In genomic region chr16:82987767-82988166, GRCh38 we compare ENCODE assay signal across 26 cellular contexts.
DNase-seq lines count a peak whose midpoint lies in the region; ATAC-seq and TF ChIP-seq lines count a peak whose summit lies in the region.
"Had no signal": no experiment of that assay in that cellular context is flagged by ENCODE, and none has a peak within 500 bp of the region (broad histone marks: within the 10 kb centered on the region; RNA-seq: fewer than 3 reads in every experiment).

No MANE protein-coding gene starts in this region.

- H3K4me1 ChIP-seq in esophagus muscularis mucosa (no peaks in the 10 kb centered on the region), prostate gland (replicated peaks) (no peaks in the 10 kb centered on the region)
- H3K4me1 ChIP-seq: gastrocnemius medialis, Peyer's patch, sigmoid colon, SJSA1, thyroid gland had no signal

- in situ Hi-C loops in astrocyte of the spinal cord (cut with HindIII; ENCODE audit: low sequenced_read_pairs): no loop called here

- intact Hi-C loops in sciatic nerve (cut with DNase I) (no loop called here), esophagus muscularis mucosa (cut with DNase I) (no loop called here), prostate gland (cut with DNase I) (no loop called here)

- DNase-seq in HCEC 1CT (peak; percentile 19), astrocyte of the spinal cord (ENCODE audit: low read depth, low spot score) (peak; percentile 41), fibroblast of pulmonary artery (ENCODE audit: low read depth) (peak; percentile 29), sciatic nerve (ENCODE audit: low spot score) (no peak), esophagus muscularis mucosa (ENCODE audit: extremely low spot score) (no peak), prostate gland (ENCODE audit: low spot score) (no peak)
- DNase-seq: activated CD8-positive, alpha-beta memory T cell treated with anti-CD3 and anti-CD28 coated beads for 24 hours; activated T-cell treated with anti-CD3 and anti-CD28 coated beads, Interleukin-2, amount 50 U/mL, for 1 hour; brain microvascular endothelial cell; CD4-positive, alpha-beta memory T cell; gastrocnemius medialis; GDM1; GOT3; mucosa of descending colon; NCI-H187 treated with DMSO at 0.1 percent for 48 hours; NCI-H526 treated with DMSO at 0.1 percent for 48 hours; Peyer's patch; sigmoid colon; stimulated activated CD4-positive, alpha-beta T cell treated with anti-CD3 and anti-CD28 coated beads, Interleukin-15, amount 100 ng/mL, for 24 hours; stimulated activated naive CD8-positive, alpha-beta T cell treated with anti-CD3 and anti-CD28 coated beads, Interleukin-15, Interleukin-2, amounts not matched to agents 100 U/mL and 50 U/mL, for 24 hours; T-cell; thyroid gland had no signal

- H3K4me3 ChIP-seq in astrocyte of the spinal cord (ENCODE audit: low read depth, low read length) (no peak overlapping the region), fibroblast of pulmonary artery (replicated peaks; ENCODE audit: low read depth, low read length) (no peak overlapping the region), esophagus muscularis mucosa (no peak overlapping the region), prostate gland (no peak overlapping the region)
- H3K4me3 ChIP-seq: gastrocnemius medialis, hepatocyte, mucosa of descending colon, Peyer's patch, sigmoid colon, SJSA1, thyroid gland had no signal

- no peak overlapping the region for H3K27ac ChIP-seq in esophagus muscularis mucosa (replicated peaks in 1 of 4)
- no peak overlapping the region for H3K27ac ChIP-seq in prostate gland
- H3K27ac ChIP-seq: brain microvascular endothelial cell, gastrocnemius medialis, hepatocyte, KMS-11, Peyer's patch, sigmoid colon, SJSA1, thyroid gland had no signal

- TF ChIP-seq POLR2A in esophagus muscularis mucosa (IDR thresholded peaks at IDR 0.05; ENCODE audit: low read depth): no peak
- TF ChIP-seq POLR2A in prostate gland (IDR thresholded peaks at IDR 0.05): no peak

- no peaks in the 10 kb centered on the region for H3K27me3 ChIP-seq in esophagus muscularis mucosa
- H3K27me3 ChIP-seq in prostate gland (replicated peaks; ENCODE audit: insufficient read depth): no peaks in the 10 kb centered on the region
- H3K27me3 ChIP-seq: brain microvascular endothelial cell, gastrocnemius medialis, hepatocyte, Peyer's patch, sigmoid colon, SJSA1, thyroid gland had no signal

- ATAC-seq in sciatic nerve: peak; percentile 50
- no peak for ATAC-seq in GM21737 (IDR thresholded peaks at IDR 0.05; ENCODE audit: unreplicated experiment)
- ATAC-seq: mucosa of descending colon; stimulated activated naive CD8-positive, alpha-beta T cell treated with anti-CD3 and anti-CD28 coated beads, Interleukin-15, Interleukin-2, amounts not matched to agents 100 U/mL and 50 U/mL, for 24 hours; T-cell had no signal

- no peak for TF ChIP-seq CTCF in astrocyte of the spinal cord (IDR thresholded peaks at IDR 0.05; ENCODE audit: low read depth, low read length)
- TF ChIP-seq CTCF in fibroblast of pulmonary artery (IDR thresholded peaks at IDR 0.05; ENCODE audit: low read length, missing control alignments): no peak
- TF ChIP-seq CTCF in esophagus muscularis mucosa (IDR thresholded peaks at IDR 0.05): no peak
- no peak for TF ChIP-seq CTCF in prostate gland (IDR thresholded peaks at IDR 0.05)

- 83% methylated on average over 3 of the region's 3 CpGs for WGBS in esophagus muscularis mucosa
- 59% methylated on average over 3 of the region's 3 CpGs for WGBS in prostate gland

- no peaks in the 10 kb centered on the region for H3K36me3 ChIP-seq in esophagus muscularis mucosa
- H3K36me3 ChIP-seq in prostate gland: no peaks in the 10 kb centered on the region
- H3K36me3 ChIP-seq: brain microvascular endothelial cell, gastrocnemius medialis, Peyer's patch, sigmoid colon, SJSA1, thyroid gland had no signal

- H3K9me3 ChIP-seq in esophagus muscularis mucosa (no peaks in the 10 kb centered on the region), prostate gland (no peaks in the 10 kb centered on the region)
- H3K9me3 ChIP-seq: gastrocnemius medialis, mucosa of descending colon, Peyer's patch, sigmoid colon, SJSA1, thyroid gland had no signal

- TF ChIP-seq EP300 in esophagus muscularis mucosa (IDR thresholded peaks at IDR 0.05): no peak

Comparison
In these comparisons a context has a peak if more than half of its experiments do, and no peak if none do; other contexts are left out.
1. DNase-seq: peak in HCEC 1CT (single experiment), astrocyte of the spinal cord (single experiment) and fibroblast of pulmonary artery (single experiment); none in sciatic nerve (single experiment), esophagus muscularis mucosa (single experiment) and prostate gland (single experiment).